2 cellular contexts compared by ENCODE assay signal in genomic region chr3:26437678-26438077, GRCh38.
TF ChIP-seq lines count a peak whose summit lies in the region.

No MANE protein-coding gene starts in this region.

TF ChIP-seq in SK-N-SH treated with all-trans-retinoic acid at 6 μM for 48 hours, 23 proteins besides CTCF, POLR2A, EP300 and RAD21 (continued from another document):
- TF ChIP-seq CREB5 (CRISPR knock-in tag; IDR thresholded peaks at IDR 0.05; ENCODE audit: low read depth) (peak; percentile 67), ISL1 (CRISPR knock-in tag; IDR thresholded peaks at IDR 0.05) (peak; percentile 53), ZNF70 (CRISPR knock-in tag; IDR thresholded peaks at IDR 0.05) (no peak), ZC3H10 (CRISPR knock-in tag; IDR thresholded peaks at IDR 0.05) (no peak), PATZ1 (CRISPR knock-in tag; IDR thresholded peaks at IDR 0.05; ENCODE audit: borderline replicate concordance) (no peak), RARB (CRISPR knock-in tag; IDR thresholded peaks at IDR 0.05) (no peak)

TF ChIP-seq in SK-N-SH, 30 proteins besides CTCF, POLR2A, EP300 and RAD21 (continued from another document):
- TF ChIP-seq ZBTB33 (IDR thresholded peaks at IDR 0.05; ENCODE audit: borderline replicate concordance, low read depth) (no peak), TAF1 (IDR thresholded peaks at IDR 0.05; ENCODE audit: borderline replicate concordance, low read depth, low read length) (no peak), FOXJ3 (CRISPR knock-in tag; IDR thresholded peaks at IDR 0.05) (no peak), ELF1 (IDR thresholded peaks at IDR 0.05) (no peak)
